In genomic region chr2:64792310-64792709, GRCh38 we compare ENCODE assay signal across 16 cellular contexts.
A peak's percentile ranks its signal among the peaks of the same experiment; 100 is the strongest.
DNase-seq lines count a peak whose midpoint lies in the region; FAIRE-seq and TF ChIP-seq lines count a peak whose summit lies in the region.
"Had no signal": no experiment of that assay in that cellular context is flagged by ENCODE, and none has a peak within 500 bp of the region (broad histone marks: within the 10 kb centered on the region; RNA-seq: fewer than 3 reads in every experiment).

No MANE protein-coding gene starts in this region.

- 71% methylated on average over 1 of the region's 1 CpG; no CpG with 5 or more reads in 1 of the 2 experiments for WGBS in H1 (ENCODE audit: extremely low coverage in 1 of 2, insufficient coverage in 1 of 2, insufficient read length in 1 of 2, insufficient replicate concordance in 2 of 2, low coverage in 1 of 2, low lambda C conversion rate in 2 of 2, missing lambda C conversion rate in 1 of 2), 2 experiments

- TF ChIP-seq EP300 in H1 (IDR thresholded peaks at IDR 0.05; ENCODE audit: borderline replicate concordance in 1 of 2, low read depth in 2 of 2, low read length in 2 of 2), result no peak

- H2BK12ac ChIP-seq in H1 (ENCODE audit: low read depth, low read length), result no peak overlapping the region

- no peak overlapping the region for H3K4me2 ChIP-seq in H1 (ENCODE audit: insufficient read depth in 1 of 2, low read depth in 2 of 2, low read length in 2 of 2)

- no peak overlapping the region for H4K91ac ChIP-seq in H1 (replicated peaks; ENCODE audit: insufficient read length, low read length)

- FAIRE-seq in H1 (lab: Jason Lieb, UNC) (no peak), GM12891 (lab: Jason Lieb, UNC) (no peak)
- FAIRE-seq: H54 had no signal

- H2BK15ac ChIP-seq in H1 (ENCODE audit: low read length), result no peak overlapping the region

- H2AFZ ChIP-seq in H1 (ENCODE audit: low read length), result no peak overlapping the region

- H4K20me1 ChIP-seq in H1 (replicated peaks in 1 of 2; ENCODE audit: control insufficient read depth in 1 of 2, insufficient read depth in 2 of 2, low read length in 2 of 2), result no peaks in the 10 kb centered on the region

- POLR2A ChIA-PET in H1 (lab: Charles Lee; ENCODE audit: partially characterized antibody), result interaction anchor here (0.6 kb wide), 1 partner anchor 8 kb away, joined by 3 read pairs; no protein-coding TSS in a partner anchor
- POLR2A ChIA-PET in activated CD4-positive, alpha-beta T cell treated with anti-CD3 and anti-CD28 coated beads, Interleukin-2, amount 10 ng/mL, durations not matched to agents 7 days and 5 days (lab: Charles Lee), result no interaction called here

- H3K36me3 Mint-ChIP-seq in activated CD4-positive, alpha-beta T cell treated with anti-CD3 and anti-CD28 coated beads, Interleukin-2, amount 10 ng/mL, durations not matched to agents 7 days and 5 days (ENCODE audit: low read depth), result no peaks in the 10 kb centered on the region
- H3K36me3 Mint-ChIP-seq: activated naive CD4-positive, alpha-beta T cell treated with anti-CD3 and anti-CD28 coated beads, Interleukin-2, amount 50 U/mL, for 72 hours; natural killer cell had no signal

- no peaks in the 10 kb centered on the region for H3K4me1 Mint-ChIP-seq in activated CD4-positive, alpha-beta T cell treated with anti-CD3 and anti-CD28 coated beads, Interleukin-2, amount 10 ng/mL, durations not matched to agents 7 days and 5 days
- H3K4me1 Mint-ChIP-seq: natural killer cell had no signal

- H3K23ac ChIP-seq in H1 (ENCODE audit: insufficient read length), result no peak overlapping the region

- H3K27me3 Mint-ChIP-seq in activated CD4-positive, alpha-beta T cell treated with anti-CD3 and anti-CD28 coated beads, Interleukin-2, amount 10 ng/mL, durations not matched to agents 7 days and 5 days, result peaks cover 10% of the 10 kb centered on the region

- no peak overlapping the region for H3K4me3 Mint-ChIP-seq in activated CD4-positive, alpha-beta T cell treated with anti-CD3 and anti-CD28 coated beads, Interleukin-2, amount 10 ng/mL, durations not matched to agents 7 days and 5 days
- H3K4me3 Mint-ChIP-seq: natural killer cell; T-helper 1 cell treated with Interleukin-12 subunit alpha and Interleukin-12 subunit beta and Interleukin-4 antibody, amounts not matched to agents 30 μg/mL and 1 μg/mL, for 36 hours had no signal

- no peak overlapping the region for H2BK5ac ChIP-seq in H1 (ENCODE audit: low read depth, low read length)

- no peak overlapping the region for H3K14ac ChIP-seq in H1 (ENCODE audit: insufficient read length)

- H3K36me3 ChIP-seq in H1 (ENCODE audit: control insufficient read depth in 2 of 4, insufficient read depth in 4 of 4, low read length in 3 of 4), result no peaks in the 10 kb centered on the region

- no peak overlapping the region for H3K4ac ChIP-seq in H1 (replicated peaks; ENCODE audit: insufficient read length, low read depth, low read length)

- no peak overlapping the region for H2AK5ac ChIP-seq in H1 (ENCODE audit: low read depth, low read length)

- no peaks in the 10 kb centered on the region for H3K79me2 ChIP-seq in H1 (ENCODE audit: control insufficient read depth in 1 of 2, insufficient read depth in 2 of 2, low read length in 2 of 2)

- no peaks in the 10 kb centered on the region; a peak in 2 of 7 replicates for H3K27me3 ChIP-seq in H1 (replicated peaks in 1 of 4; ENCODE audit: control insufficient read depth in 3 of 4, extremely low read depth in 1 of 4, insufficient read depth in 3 of 4, low read length in 3 of 4)
- H3K27me3 ChIP-seq: foreskin keratinocyte had no signal

- no peak overlapping the region for H2BK120ac ChIP-seq in H1 (replicated peaks; ENCODE audit: low read depth, low read length)

- H3K27ac ChIP-seq in H1 (ENCODE audit: low read depth, low read length), result no peak overlapping the region
- H3K27ac ChIP-seq: foreskin keratinocyte had no signal

- H3K23me2 ChIP-seq in H1 (ENCODE audit: low read depth, low read length), result no peaks in the 10 kb centered on the region

- no peak overlapping the region for H3K56ac ChIP-seq in H1 (replicated peaks; ENCODE audit: insufficient read length, low read depth, low read length)

- H2BK20ac ChIP-seq in H1 (ENCODE audit: low read length), result no peak overlapping the region

- no peaks in the 10 kb centered on the region for H3K9me3 Mint-ChIP-seq in activated CD4-positive, alpha-beta T cell treated with anti-CD3 and anti-CD28 coated beads, Interleukin-2, amount 10 ng/mL, durations not matched to agents 7 days and 5 days
- H3K9me3 Mint-ChIP-seq: activated naive CD4-positive, alpha-beta T cell treated with anti-CD3 and anti-CD28 coated beads, Interleukin-2, amount 50 U/mL, for 72 hours; natural killer cell; T-helper 1 cell treated with Interleukin-12 subunit alpha and Interleukin-12 subunit beta and Interleukin-4 antibody, amounts not matched to agents 30 μg/mL and 1 μg/mL, for 36 hours had no signal

- TF ChIP-seq CTCF in H1 (IDR thresholded peaks at IDR 0.05; ENCODE audit: control extremely low read depth in 1 of 3, insufficient read depth in 1 of 3, low read depth in 1 of 3, low read length in 3 of 3), result no peak

- H3K18ac ChIP-seq in H1 (ENCODE audit: extremely low read depth, low read length), result no peak overlapping the region

- TF ChIP-seq RAD21 in H1 (IDR thresholded peaks at IDR 0.05 in 1 of 2, conservative IDR thresholded peaks at IDR 0.05 in 1 of 2; ENCODE audit: low read depth in 2 of 2, low read length in 2 of 2), result peak; percentile 9 to 27; a peak in 2 of 4 replicates

- peak; percentile 44 for DNase-seq in HCEC 1CT
- peak; percentile 30 for DNase-seq in RKO (ENCODE audit: low spot score)
- DNase-seq in H1 (ENCODE audit: low read depth in 1 of 2, low spot score in 2 of 2), result no peak
- peak; percentile 55 for DNase-seq in renal cortical epithelial cell (ENCODE audit: low read depth)
- DNase-seq in activated CD4-positive, alpha-beta T cell treated with anti-CD3 and anti-CD28 coated beads, Interleukin-2, amount 10 ng/mL, durations not matched to agents 7 days and 5 days, result no peak
- no peak for DNase-seq in GM12891 (ENCODE audit: insufficient read length, low spot score)
- no peak for DNase-seq in NCI-H2029 treated with DMSO at 0.1 percent for 48 hours (lab: John Stamatoyannopoulos, UW)
- DNase-seq in HuH-7.5 (ENCODE audit: low spot score), result no peak
- DNase-seq: foreskin keratinocyte, natural killer cell, NCI-H69, RPMI8226 had no signal

- H3K9ac ChIP-seq in H1 (replicated peaks in 1 of 4; ENCODE audit: extremely low read depth in 1 of 4, low read depth in 3 of 4, low read length in 3 of 4), result no peak overlapping the region

- CTCF ChIA-PET in H1 (lab: Charles Lee; ENCODE audit: partially characterized antibody), result interaction anchor here (0.6 to 3.0 kb wide), 10 partner anchors 13 to 137 kb away, joined by 3 to 9 read pairs (median 4); no protein-coding TSS in a partner anchor
- CTCF ChIA-PET in activated CD4-positive, alpha-beta T cell treated with anti-CD3 and anti-CD28 coated beads, Interleukin-2, amount 10 ng/mL, durations not matched to agents 7 days and 5 days (lab: Charles Lee), result interaction anchor here (0.6 to 1.5 kb wide), 6 partner anchors 21 to 580 kb away, joined by 3 to 6 read pairs (median 4); no protein-coding TSS in a partner anchor

- TF ChIP-seq POLR2A in H1 (IDR thresholded peaks at IDR 0.05; ENCODE audit: control extremely low read depth in 1 of 2, low read depth in 2 of 2, low read length in 2 of 2) (no peak), GM12891 (IDR thresholded peaks at IDR 0.05; ENCODE audit: low read depth, low read length) (no peak)

- H4K8ac ChIP-seq in H1 (ENCODE audit: extremely low read depth, insufficient read depth, low read length), result no peak overlapping the region

- no peak overlapping the region for H3K4me3 ChIP-seq in H1 (ENCODE audit: extremely low read depth in 1 of 4, insufficient read depth in 2 of 4, low read depth in 3 of 4, low read length in 4 of 4)
- H3K4me3 ChIP-seq: lung had no signal

- H4K5ac ChIP-seq in H1 (ENCODE audit: insufficient read length, low read depth, low read length), result no peak overlapping the region

- no peak overlapping the region for H3K27ac Mint-ChIP-seq in activated CD4-positive, alpha-beta T cell treated with anti-CD3 and anti-CD28 coated beads, Interleukin-2, amount 10 ng/mL, durations not matched to agents 7 days and 5 days
- H3K27ac Mint-ChIP-seq: activated naive CD4-positive, alpha-beta T cell treated with anti-CD3 and anti-CD28 coated beads, Interleukin-2, amount 50 U/mL, for 72 hours; natural killer cell; T-helper 1 cell treated with Interleukin-12 subunit alpha and Interleukin-12 subunit beta and Interleukin-4 antibody, amounts not matched to agents 30 μg/mL and 1 μg/mL, for 36 hours had no signal

- no peaks in the 10 kb centered on the region for H3K79me1 ChIP-seq in H1 (ENCODE audit: low read depth, low read length)

- H3K4me1 ChIP-seq in H1 (replicated peaks in 1 of 4; ENCODE audit: control insufficient read depth in 3 of 4, insufficient read depth in 4 of 4, low read length in 3 of 4), result peaks cover 0 to 8% (median 0%) of the 10 kb centered on the region in 4 experiments; a peak in 1 of 7 replicates

- H3K9me3 ChIP-seq in H1 (ENCODE audit: insufficient read depth in 2 of 2, low read depth in 1 of 2, low read length in 1 of 2), result no peaks in the 10 kb centered on the region

TF ChIP-seq in H1, 55 proteins besides CTCF, POLR2A, EP300 and RAD21 (continues in another document):
- TF ChIP-seq TBP (IDR thresholded peaks at IDR 0.05; ENCODE audit: low read depth, low read length) (no peak), ASH2L (IDR thresholded peaks at IDR 0.05; ENCODE audit: low read length) (no peak), SAP30 (IDR thresholded peaks at IDR 0.05; ENCODE audit: insufficient read depth, insufficient replicate concordance, low read length) (no peak), TAF7 (optimal IDR thresholded peaks at IDR 0.05; ENCODE audit: borderline replicate concordance, low read depth, low read length) (no peak)
- TF ChIP-seq, protein P1, sequence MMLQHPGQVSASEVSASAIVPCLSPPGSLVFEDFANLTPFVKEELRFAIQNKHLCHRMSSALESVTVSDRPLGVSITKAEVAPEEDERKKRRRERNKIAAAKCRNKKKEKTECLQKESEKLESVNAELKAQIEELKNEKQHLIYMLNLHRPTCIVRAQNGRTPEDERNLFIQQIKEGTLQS (IDR thresholded peaks at IDR 0.05; ENCODE audit: insufficient read depth, low read depth, low read length), result no peak

TF ChIP-seq in GM12891, 5 proteins besides CTCF, POLR2A, EP300 and RAD21:
- TF ChIP-seq SPI1 (IDR thresholded peaks at IDR 0.05; ENCODE audit: low read depth, low read length) (no peak), PAX5 (IDR thresholded peaks at IDR 0.05; ENCODE audit: insufficient read depth, low read length, severe bottlenecking) (no peak), POU2F2 (IDR thresholded peaks at IDR 0.05; ENCODE audit: low read depth, low read length) (no peak)

Comparison
In these comparisons a context has a peak if more than half of its experiments do, and no peak if none do; other contexts are left out.
1. DNase-seq: peak in HCEC 1CT (single experiment), RKO (single experiment) and renal cortical epithelial cell (single experiment); none in H1 (0 of 2), activated CD4-positive, alpha-beta T cell treated with anti-CD3 and anti-CD28 coated beads, Interleukin-2, amount 10 ng/mL, durations not matched to agents 7 days and 5 days (single experiment), GM12891 (single experiment), NCI-H2029 treated with DMSO at 0.1 percent for 48 hours (single experiment) and HuH-7.5 (single experiment).